In genomic region chr14:35332517-35333346, GRCh38 we compare ENCODE assay signal across 8 cellular contexts. TPM values are rescaled to one million over a fixed set of nuclear protein-coding genes. Genes with fewer than 3 reads are reported as not detected.
DNase-seq lines count a peak whose midpoint lies in the region; ATAC-seq and TF ChIP-seq lines count a peak whose summit lies in the region.
"Had no signal": no experiment of that assay in that cellular context is flagged by ENCODE, and none has a peak within 500 bp of the region (broad histone marks: within the 10 kb centered on the region; RNA-seq: fewer than 3 reads in every experiment).

No MANE protein-coding gene starts in this region.

- TF ChIP-seq EP300 in transverse colon (IDR thresholded peaks at IDR 0.05; ENCODE audit: low read depth) = no peak

- H3K27ac ChIP-seq in lower lobe of right lung (peak overlapping the region; percentile 92), transverse colon (peak overlapping the region; percentile 91 to 96 (median 94)), A673 (ENCODE audit: low read depth, low read length, poor library complexity, severe bottlenecking) (no peak overlapping the region)
- H3K27ac ChIP-seq: SJSA1 had no signal

- in situ Hi-C loops in transverse colon (cut with MboI; ENCODE audit: low pct_ligation_motif_present in 1 of 4, low pct_unique_long_range_greater_than_20kb in 1 of 4, low sequenced_read_pairs in 3 of 4) = no loop called here

- CTCF ChIA-PET in A673 (lab: Charles Lee) = no interaction called here

- H3K36me3 ChIP-seq in lower lobe of right lung (no peaks in the 10 kb centered on the region), transverse colon (no peaks in the 10 kb centered on the region), A673 (ENCODE audit: insufficient read depth, low read length, poor library complexity, severe bottlenecking) (no peaks in the 10 kb centered on the region)
- H3K36me3 ChIP-seq: SJSA1 had no signal

- no peak for TF ChIP-seq CTCF in lower lobe of right lung (IDR thresholded peaks at IDR 0.05)
- no peak for TF ChIP-seq CTCF in transverse colon (IDR thresholded peaks at IDR 0.05)
- no peak for TF ChIP-seq CTCF in A673 (conservative IDR thresholded peaks at IDR 0.05; ENCODE audit: low read depth, low read length)

- H3K27me3 ChIP-seq in lower lobe of right lung (ENCODE audit: low read depth) (no peaks in the 10 kb centered on the region), transverse colon (no peaks in the 10 kb centered on the region), A673 (replicated peaks; ENCODE audit: insufficient read depth, low read depth, low read length, poor library complexity) (no peaks in the 10 kb centered on the region)
- H3K27me3 ChIP-seq: SJSA1 had no signal

- WGBS in transverse colon (ENCODE audit: low coverage in 1 of 2), 2 donors = 53 to 67% methylated on average over 5 to 12 of the region's 12 CpGs

- no peak for TF ChIP-seq POLR2A in transverse colon (IDR thresholded peaks at IDR 0.05)

- DNase-seq in NCI-H510A treated with DMSO at 0.1 percent for 48 hours (lab: John Stamatoyannopoulos, UW) (peak; percentile 48), lower lobe of right lung (no peak), transverse colon (peak; percentile 73), A673 (ENCODE audit: low spot score) (no peak)
- peak; percentile 54 for DNase-seq in activated naive CD4-positive, alpha-beta T cell treated with anti-CD3 and anti-CD28 coated beads, Interleukin-2, amount 50 U/mL, for 16 hours

- H3K4me1 ChIP-seq in lower lobe of right lung = peaks cover 65% of the 10 kb centered on the region
- H3K4me1 ChIP-seq in transverse colon = peaks cover 43 to 65% (median 60%) of the 10 kb centered on the region in 4 donors
- H3K4me1 ChIP-seq in A673 (ENCODE audit: insufficient read depth, low read length, poor library complexity, severe bottlenecking) = no peaks in the 10 kb centered on the region
- H3K4me1 ChIP-seq: SJSA1 had no signal

- peak; percentile 37 for ATAC-seq in GM21825 (IDR thresholded peaks at IDR 0.05; ENCODE audit: unreplicated experiment)
- ATAC-seq in lower lobe of right lung = no peak
- ATAC-seq in HG03135 (IDR thresholded peaks at IDR 0.05; ENCODE audit: unreplicated experiment) = no peak

- BruUV-seq in A673 (replicated peaks; lab: Mats Ljungman, UMichigan) = no TSS peak

- H3K9me3 ChIP-seq in lower lobe of right lung (no peaks in the 10 kb centered on the region), transverse colon (no peaks in the 10 kb centered on the region), A673 (ENCODE audit: low read depth, low read length, poor library complexity, severe bottlenecking) (no peaks in the 10 kb centered on the region)
- H3K9me3 ChIP-seq: SJSA1 had no signal

- intact Hi-C loops in lower lobe of right lung (cut with DNase I) (no loop called here), transverse colon (cut with DNase I; ENCODE audit: low total_unique reads) (no loop called here), A673 (cut with micrococcal nuclease; ENCODE audit: unreplicated experiment) (no loop called here)

- POLR2A ChIA-PET in A673 (lab: Charles Lee; ENCODE audit: low non-redundant PET) = no interaction called here

- H3K4me3 ChIP-seq in lower lobe of right lung (no peak overlapping the region), transverse colon (no peak overlapping the region), A673 (ENCODE audit: low read depth, low read length, poor library complexity, severe bottlenecking) (no peak overlapping the region)
- H3K4me3 ChIP-seq: SJSA1 had no signal

RNA-seq across cellular contexts. Expression of gene PSMA6, which starts 40.5 kb away (rescaled TPM):
- total RNA-seq in lower lobe of right lung (159 TPM), transverse colon (100 to 1,000 TPM in 2 of 4 donors, 10 to 100 TPM in 2; 24.5 to 141 (median 81.2) TPM), A673 (2021) (364 and 392 TPM in 2 replicates)

Comparison
In these comparisons a context has a peak if more than half of its experiments do, and no peak if none do; other contexts are left out.
1. DNase-seq: peak in NCI-H510A treated with DMSO at 0.1 percent for 48 hours (single experiment), activated naive CD4-positive, alpha-beta T cell treated with anti-CD3 and anti-CD28 coated beads, Interleukin-2, amount 50 U/mL, for 16 hours (single experiment) and transverse colon (single experiment); none in lower lobe of right lung (single experiment) and A673 (single experiment).